ENCODE assay signal across 24 cellular contexts in the genomic region with DNA sequence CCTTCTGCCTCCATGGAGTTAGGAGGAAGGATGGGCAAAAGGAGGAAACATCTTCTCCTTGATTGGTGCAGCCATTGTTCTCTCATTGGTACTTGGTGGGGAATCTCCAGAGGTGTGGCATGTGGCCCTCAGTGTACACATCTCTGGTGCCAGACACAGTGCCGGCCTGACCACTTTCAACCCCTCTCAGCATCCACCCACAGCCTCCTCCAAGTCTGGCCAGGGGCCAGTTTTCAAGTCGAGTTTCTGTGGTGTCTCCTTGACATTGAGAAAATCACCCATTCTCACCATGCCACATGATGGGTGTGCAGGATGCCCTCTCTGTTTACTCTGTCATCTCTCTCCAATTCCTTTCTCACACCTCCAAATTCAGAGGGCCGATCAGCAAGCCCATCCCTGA. TPM values are rescaled to one million over a fixed set of nuclear protein-coding genes. Genes with fewer than 3 reads are reported as not detected.
"Had no signal": no experiment of that assay in that cellular context is flagged by ENCODE, and none has a peak within 500 bp of the region (broad histone marks: within the 10 kb centered on the region; RNA-seq: fewer than 3 reads in every experiment).

No MANE protein-coding gene starts in this region.

- ATAC-seq: esophagus mucosa; gastroesophageal sphincter; heart left ventricle; left lobe of liver; mucosa of descending colon; natural killer cell treated with Interleukin-12 subunit alpha and Interleukin-12 subunit beta and Interleukin-15 and Interleukin-18, amount 100 ng/mL, for 72 hours; stimulated activated naive B cell treated with anti-CD40 and anti-IgM and Interleukin-4, amounts not matched to agents 10 μg/mL and 1 μg/mL and 100 μg/mL, for 72 hours had no signal

- H3K9me3 ChIP-seq: gastroesophageal sphincter, heart left ventricle, mucosa of descending colon, right lobe of liver, thoracic aorta, tibial nerve, upper lobe of left lung, uterus had no signal

- H3K4me1 ChIP-seq: neural progenitor cell, parathyroid adenoma, right lobe of liver, uterus had no signal

- H3K4me3 ChIP-seq: dorsolateral prefrontal cortex, gastroesophageal sphincter, heart left ventricle, hepatocyte, lung, mucosa of descending colon, neural progenitor cell, right lobe of liver, thoracic aorta, tibial nerve, upper lobe of left lung, uterus had no signal

- H3K27ac ChIP-seq: dorsolateral prefrontal cortex, gastroesophageal sphincter, heart left ventricle, hepatocyte, neural progenitor cell, parathyroid adenoma, right lobe of liver, thoracic aorta, tibial nerve, upper lobe of left lung, uterus had no signal

- DNase-seq: dorsolateral prefrontal cortex; effector CD4-positive, alpha-beta T cell; foreskin fibroblast; heart left ventricle; kidney; mucosa of descending colon; naive B cell; right lobe of liver; small intestine; stimulated activated CD4-positive, alpha-beta T cell treated with anti-CD3 and anti-CD28 coated beads, Interleukin-15, amount 100 ng/mL, for 24 hours; stimulated activated CD4-positive, alpha-beta T cell treated with anti-CD3 and anti-CD28 coated beads, Interleukin-2, amount 100 ng/mL, for 48 hours; stimulated activated naive B cell treated with anti-CD40 and anti-IgM and Interleukin-4, amounts not matched to agents 10 μg/mL and 1 μg/mL and 100 μg/mL, for 72 hours; upper lobe of left lung; uterus had no signal

- H3K36me3 ChIP-seq: gastroesophageal sphincter, heart left ventricle, neural progenitor cell, right lobe of liver, upper lobe of left lung, uterus had no signal

- H3K27me3 ChIP-seq: dorsolateral prefrontal cortex, gastroesophageal sphincter, hepatocyte, neural progenitor cell, right lobe of liver, tibial nerve, upper lobe of left lung, uterus had no signal

RNA-seq across cellular contexts. Expression of gene FSIP1, which starts 12.8 kb away (rescaled TPM):
- total RNA-seq: left lobe of liver had no signal
